In genomic region chr14:100404419-100404818, GRCh38 we compare ENCODE assay signal across 16 cellular contexts. TPM values are rescaled to one million over a fixed set of nuclear protein-coding genes. Genes with fewer than 3 reads are reported as not detected.
DNase-seq lines count a peak whose midpoint lies in the region; ATAC-seq and TF ChIP-seq lines count a peak whose summit lies in the region.
"Had no signal": no experiment of that assay in that cellular context is flagged by ENCODE, and none has a peak within 500 bp of the region (broad histone marks: within the 10 kb centered on the region; RNA-seq: fewer than 3 reads in every experiment).

No MANE protein-coding gene starts in this region.

- intact Hi-C loops in natural killer cell (cut with micrococcal nuclease), result no loop called here

- H3K4me3 Mint-ChIP-seq in natural killer cell treated with Interleukin-12 subunit alpha and Interleukin-12 subunit beta and Interleukin-15 and Interleukin-18, amount 100 ng/mL, for 72 hours, result peak overlapping the region; percentile 32
- H3K4me3 Mint-ChIP-seq in natural killer cell (no peak overlapping the region), T-cell (no peak overlapping the region), immature natural killer cell (peak overlapping the region in 3 of 5 donors; percentile 21 to 75 (median 37))

- H3K27me3 Mint-ChIP-seq in natural killer cell treated with Interleukin-12 subunit alpha and Interleukin-12 subunit beta and Interleukin-15 and Interleukin-18, amount 100 ng/mL, for 72 hours, result peaks cover 0 to 6% of the 10 kb centered on the region in 2 donors
- H3K27me3 Mint-ChIP-seq in natural killer cell (ENCODE audit: low read depth in 2 of 2), result peaks cover 3 to 11% of the 10 kb centered on the region in 2 donors
- H3K27me3 Mint-ChIP-seq in T-cell, result no peaks in the 10 kb centered on the region
- H3K27me3 Mint-ChIP-seq in immature natural killer cell (ENCODE audit: low read depth in 3 of 3), result peaks cover 0 to 3% (median 2%) of the 10 kb centered on the region in 3 donors

- POLR2A ChIA-PET in T-cell (lab: Charles Lee), result interaction anchor here in 1 of 2 donors (0.6 kb wide), 1 partner anchor 1607 kb away, joined by 3 read pairs; no protein-coding TSS in a partner anchor

- no peaks in the 10 kb centered on the region for H3K9me3 Mint-ChIP-seq in natural killer cell treated with Interleukin-12 subunit alpha and Interleukin-12 subunit beta and Interleukin-15 and Interleukin-18, amount 100 ng/mL, for 72 hours
- H3K9me3 Mint-ChIP-seq in natural killer cell, result no peaks in the 10 kb centered on the region
- H3K9me3 Mint-ChIP-seq in T-cell, result no peaks in the 10 kb centered on the region
- no peaks in the 10 kb centered on the region for H3K9me3 Mint-ChIP-seq in immature natural killer cell

- peaks cover 54 to 72% of the 10 kb centered on the region in 2 donors for H3K4me1 Mint-ChIP-seq in natural killer cell treated with Interleukin-12 subunit alpha and Interleukin-12 subunit beta and Interleukin-15 and Interleukin-18, amount 100 ng/mL, for 72 hours (ENCODE audit: low read depth in 2 of 2)
- H3K4me1 Mint-ChIP-seq in natural killer cell (peaks cover 64 to 74% of the 10 kb centered on the region in 2 donors), T-cell (peaks cover 38 to 57% (median 56%) of the 10 kb centered on the region in 3 donors), immature natural killer cell (peaks cover 78 to 79% of the 10 kb centered on the region in 2 donors)

- CTCF ChIA-PET in T-cell (lab: Charles Lee), result no interaction called here

- no peak overlapping the region for H3K27ac Mint-ChIP-seq in natural killer cell treated with Interleukin-12 subunit alpha and Interleukin-12 subunit beta and Interleukin-15 and Interleukin-18, amount 100 ng/mL, for 72 hours
- peak overlapping the region in 1 of 2 donors; percentile 79 for H3K27ac Mint-ChIP-seq in natural killer cell
- peak overlapping the region; percentile 42 to 69 for H3K27ac Mint-ChIP-seq in T-cell
- H3K27ac Mint-ChIP-seq in immature natural killer cell, result peak overlapping the region in 5 of 6 donors; percentile 20 to 82 (median 60)

- no peak for TF ChIP-seq CTCF in natural killer cell (IDR thresholded peaks at IDR 0.05)

- ATAC-seq in natural killer cell treated with Interleukin-12 subunit alpha and Interleukin-12 subunit beta and Interleukin-15 and Interleukin-18, amount 100 ng/mL, for 72 hours, result no peak
- ATAC-seq in natural killer cell (no peak), T-cell (replicated peaks in 1 of 4) (no peak)

- H3K36me3 Mint-ChIP-seq in natural killer cell treated with Interleukin-12 subunit alpha and Interleukin-12 subunit beta and Interleukin-15 and Interleukin-18, amount 100 ng/mL, for 72 hours, result no peaks in the 10 kb centered on the region
- no peaks in the 10 kb centered on the region for H3K36me3 Mint-ChIP-seq in natural killer cell
- peaks cover 6% of the 10 kb centered on the region for H3K36me3 Mint-ChIP-seq in T-cell
- peaks cover 0 to 9% (median 6%) of the 10 kb centered on the region in 3 donors for H3K36me3 Mint-ChIP-seq in immature natural killer cell

- DNase-seq in natural killer cell treated with Interleukin-12 subunit alpha and Interleukin-12 subunit beta and Interleukin-15 and Interleukin-18, amount 100 ng/mL, for 72 hours (ENCODE audit: low spot score), result no peak
- DNase-seq in natural killer cell (no peak), T-cell (no peak), immature natural killer cell (no peak), SIG-M5 (lab: John Stamatoyannopoulos, UW) (no peak), LoVo (ENCODE audit: low spot score) (no peak)
- no peak for DNase-seq in stimulated activated CD4-positive, alpha-beta T cell treated with anti-CD3 and anti-CD28 coated beads, Interleukin-1b, Interleukin-23, amount 100 ng/mL, for 48 hours
- DNase-seq: ACHN; DMS79 treated with DMSO at 0.1 percent for 48 hours; NCI-H1417; NCI-H187 treated with DMSO at 0.1 percent for 48 hours; NCI-H345; NCI-H69; NK-92 treated with Interleukin-12 subunit alpha and Interleukin-12 subunit beta, amount 100 ng/mL, for 24 hours; RPMI8226; SJCRH30 had no signal

RNA-seq across cellular contexts. Expression of gene WDR25, which starts 28.1 kb away (rescaled TPM):
- total RNA-seq in natural killer cell treated with Interleukin-12 subunit alpha and Interleukin-12 subunit beta and Interleukin-15 and Interleukin-18, amount 100 ng/mL, for 72 hours, result 1 to 10 TPM; 6.4 to 7.0 TPM
- 1 to 10 TPM; 5.0 to 9.8 (median 9.7) TPM for total RNA-seq in natural killer cell
- 1 to 10 TPM; 5.7 to 9.7 (median 7.2) TPM for total RNA-seq in T-cell
- 10 to 100 TPM in 2 of 3 donors, 1 to 10 TPM in 1; 8.1 to 13.8 (median 12.1) TPM for polyA plus RNA-seq in immature natural killer cell

Comparison
In these comparisons a context has a peak if more than half of its experiments do, and no peak if none do; other contexts are left out.
1. H3K4me3 Mint-ChIP-seq: peak in natural killer cell treated with Interleukin-12 subunit alpha and Interleukin-12 subunit beta and Interleukin-15 and Interleukin-18, amount 100 ng/mL, for 72 hours (single experiment) and immature natural killer cell (3 of 5); none in natural killer cell (single experiment) and T-cell (0 of 3).
2. H3K27ac Mint-ChIP-seq: peak in T-cell (2 of 2) and immature natural killer cell (5 of 6); none in natural killer cell treated with Interleukin-12 subunit alpha and Interleukin-12 subunit beta and Interleukin-15 and Interleukin-18, amount 100 ng/mL, for 72 hours (0 of 2).